In the genomic region with DNA sequence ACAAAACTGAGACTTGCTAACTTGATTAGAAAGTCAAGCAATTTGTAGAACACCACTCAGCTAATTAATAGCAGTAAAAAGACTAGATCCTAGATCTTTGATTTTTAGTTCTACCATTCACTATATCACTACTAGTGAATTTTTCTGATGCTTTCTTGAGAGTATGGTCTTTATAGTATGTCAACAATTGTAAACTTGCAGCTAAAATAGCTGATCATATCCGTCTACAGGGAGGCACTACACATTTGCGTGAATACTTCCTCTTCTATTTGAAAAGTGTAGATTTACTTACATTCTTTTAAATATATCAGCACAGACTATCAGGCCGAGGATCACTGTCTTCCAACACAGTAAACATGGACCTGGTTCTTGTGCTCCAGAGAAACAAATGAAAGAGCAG, we compare ENCODE assay signal across 1 cellular context.
TF ChIP-seq lines count a peak whose summit lies in the region.

No MANE protein-coding gene starts in this region.

TF ChIP-seq in SK-N-SH treated with all-trans-retinoic acid at 6 μM for 48 hours, 23 proteins besides CTCF, POLR2A, EP300 and RAD21 (continued from another document):
- TF ChIP-seq, protein P1, sequence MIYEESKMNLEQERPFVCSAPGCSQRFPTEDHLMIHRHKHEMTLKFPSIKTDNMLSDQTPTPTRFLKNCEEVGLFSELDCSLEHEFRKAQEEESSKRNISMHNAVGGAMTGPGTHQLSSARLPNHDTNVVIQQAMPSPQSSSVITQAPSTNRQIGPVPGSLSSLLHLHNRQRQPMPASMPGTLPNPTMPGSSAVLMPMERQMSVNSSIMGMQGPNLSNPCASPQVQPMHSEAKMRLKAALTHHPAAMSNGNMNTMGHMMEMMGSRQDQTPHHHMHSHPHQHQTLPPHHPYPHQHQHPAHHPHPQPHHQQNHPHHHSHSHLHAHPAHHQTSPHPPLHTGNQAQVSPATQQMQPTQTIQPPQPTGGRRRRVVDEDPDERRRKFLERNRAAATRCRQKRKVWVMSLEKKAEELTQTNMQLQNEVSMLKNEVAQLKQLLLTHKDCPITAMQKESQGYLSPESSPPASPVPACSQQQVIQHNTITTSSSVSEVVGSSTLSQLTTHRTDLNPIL (CRISPR knock-in tag; IDR thresholded peaks at IDR 0.05; ENCODE audit: low read depth), result no peak
- no peak for TF ChIP-seq ZNF565 (CRISPR knock-in tag; conservative IDR thresholded peaks at IDR 0.05; ENCODE audit: low read depth)
- TF ChIP-seq, protein P2, sequence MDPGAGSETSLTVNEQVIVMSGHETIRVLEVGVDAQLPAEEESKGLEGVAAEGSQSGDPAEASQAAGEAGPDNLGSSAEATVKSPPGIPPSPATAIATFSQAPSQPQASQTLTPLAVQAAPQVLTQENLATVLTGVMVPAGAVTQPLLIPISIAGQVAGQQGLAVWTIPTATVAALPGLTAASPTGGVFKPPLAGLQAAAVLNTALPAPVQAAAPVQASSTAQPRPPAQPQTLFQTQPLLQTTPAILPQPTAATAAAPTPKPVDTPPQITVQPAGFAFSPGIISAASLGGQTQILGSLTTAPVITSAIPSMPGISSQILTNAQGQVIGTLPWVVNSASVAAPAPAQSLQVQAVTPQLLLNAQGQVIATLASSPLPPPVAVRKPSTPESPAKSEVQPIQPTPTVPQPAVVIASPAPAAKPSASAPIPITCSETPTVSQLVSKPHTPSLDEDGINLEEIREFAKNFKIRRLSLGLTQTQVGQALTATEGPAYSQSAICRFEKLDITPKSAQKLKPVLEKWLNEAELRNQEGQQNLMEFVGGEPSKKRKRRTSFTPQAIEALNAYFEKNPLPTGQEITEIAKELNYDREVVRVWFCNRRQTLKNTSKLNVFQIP (CRISPR knock-in tag; IDR thresholded peaks at IDR 0.05; ENCODE audit: borderline replicate concordance, low read depth), result no peak
- TF ChIP-seq, protein P3, sequence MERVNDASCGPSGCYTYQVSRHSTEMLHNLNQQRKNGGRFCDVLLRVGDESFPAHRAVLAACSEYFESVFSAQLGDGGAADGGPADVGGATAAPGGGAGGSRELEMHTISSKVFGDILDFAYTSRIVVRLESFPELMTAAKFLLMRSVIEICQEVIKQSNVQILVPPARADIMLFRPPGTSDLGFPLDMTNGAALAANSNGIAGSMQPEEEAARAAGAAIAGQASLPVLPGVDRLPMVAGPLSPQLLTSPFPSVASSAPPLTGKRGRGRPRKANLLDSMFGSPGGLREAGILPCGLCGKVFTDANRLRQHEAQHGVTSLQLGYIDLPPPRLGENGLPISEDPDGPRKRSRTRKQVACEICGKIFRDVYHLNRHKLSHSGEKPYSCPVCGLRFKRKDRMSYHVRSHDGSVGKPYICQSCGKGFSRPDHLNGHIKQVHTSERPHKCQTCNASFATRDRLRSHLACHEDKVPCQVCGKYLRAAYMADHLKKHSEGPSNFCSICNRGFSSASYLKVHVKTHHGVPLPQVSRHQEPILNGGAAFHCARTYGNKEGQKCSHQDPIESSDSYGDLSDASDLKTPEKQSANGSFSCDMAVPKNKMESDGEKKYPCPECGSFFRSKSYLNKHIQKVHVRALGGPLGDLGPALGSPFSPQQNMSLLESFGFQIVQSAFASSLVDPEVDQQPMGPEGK (CRISPR knock-in tag; IDR thresholded peaks at IDR 0.05; ENCODE audit: borderline replicate concordance), result no peak
- TF ChIP-seq, protein P4, sequence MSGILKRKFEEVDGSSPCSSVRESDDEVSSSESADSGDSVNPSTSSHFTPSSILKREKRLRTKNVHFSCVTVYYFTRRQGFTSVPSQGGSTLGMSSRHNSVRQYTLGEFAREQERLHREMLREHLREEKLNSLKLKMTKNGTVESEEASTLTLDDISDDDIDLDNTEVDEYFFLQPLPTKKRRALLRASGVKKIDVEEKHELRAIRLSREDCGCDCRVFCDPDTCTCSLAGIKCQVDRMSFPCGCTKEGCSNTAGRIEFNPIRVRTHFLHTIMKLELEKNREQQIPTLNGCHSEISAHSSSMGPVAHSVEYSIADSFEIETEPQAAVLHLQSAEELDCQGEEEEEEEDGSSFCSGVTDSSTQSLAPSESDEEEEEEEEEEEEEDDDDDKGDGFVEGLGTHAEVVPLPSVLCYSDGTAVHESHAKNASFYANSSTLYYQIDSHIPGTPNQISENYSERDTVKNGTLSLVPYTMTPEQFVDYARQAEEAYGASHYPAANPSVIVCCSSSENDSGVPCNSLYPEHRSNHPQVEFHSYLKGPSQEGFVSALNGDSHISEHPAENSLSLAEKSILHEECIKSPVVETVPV (CRISPR knock-in tag; IDR thresholded peaks at IDR 0.05), result no peak
